ENCODE assay signal across 25 cellular contexts in genomic region chr22:47921906-47922305, GRCh38.
"Had no signal": no experiment of that assay in that cellular context is flagged by ENCODE, and none has a peak within 500 bp of the region (broad histone marks: within the 10 kb centered on the region; RNA-seq: fewer than 3 reads in every experiment).

No MANE protein-coding gene starts in this region.

- H3K27ac ChIP-seq: HL-60, KMS-11, PC-9, Peyer's patch, SJCRH30 had no signal

- DNase-seq: Kasumi-1, MM.1S, NCI-H1048, NCI-H1105, NCI-H1417 treated with DMSO at 0.1 percent for 48 hours, NCI-H146, NCI-H1694 treated with DMSO at 0.1 percent for 48 hours, NCI-H1930, NCI-H2081, NCI-H2107, NCI-H226, NCI-H446, NCI-H510A, NCI-H524 treated with DMSO at 0.1 percent for 48 hours, NCI-H69, NCI-H774, OCI-M1, PC-9, Peyer's patch, SHP77 treated with DMSO at 0.1 percent for 48 hours, SJCRH30 had no signal

- H3K27me3 ChIP-seq: Peyer's patch, SJCRH30 had no signal

- H3K4me3 Mint-ChIP-seq: IgD-negative memory B cell had no signal

- H3K4me3 ChIP-seq: K562, PC-9, Peyer's patch, SJCRH30 had no signal

- H3K36me3 ChIP-seq: Peyer's patch, SJCRH30 had no signal

- H3K36me3 Mint-ChIP-seq: IgD-negative memory B cell had no signal

- H3K9me3 ChIP-seq: Peyer's patch, SJCRH30 had no signal

- H3K4me1 ChIP-seq: Peyer's patch had no signal
